Comparison of ENCODE assay signal across 1 cellular context in the genomic region with DNA sequence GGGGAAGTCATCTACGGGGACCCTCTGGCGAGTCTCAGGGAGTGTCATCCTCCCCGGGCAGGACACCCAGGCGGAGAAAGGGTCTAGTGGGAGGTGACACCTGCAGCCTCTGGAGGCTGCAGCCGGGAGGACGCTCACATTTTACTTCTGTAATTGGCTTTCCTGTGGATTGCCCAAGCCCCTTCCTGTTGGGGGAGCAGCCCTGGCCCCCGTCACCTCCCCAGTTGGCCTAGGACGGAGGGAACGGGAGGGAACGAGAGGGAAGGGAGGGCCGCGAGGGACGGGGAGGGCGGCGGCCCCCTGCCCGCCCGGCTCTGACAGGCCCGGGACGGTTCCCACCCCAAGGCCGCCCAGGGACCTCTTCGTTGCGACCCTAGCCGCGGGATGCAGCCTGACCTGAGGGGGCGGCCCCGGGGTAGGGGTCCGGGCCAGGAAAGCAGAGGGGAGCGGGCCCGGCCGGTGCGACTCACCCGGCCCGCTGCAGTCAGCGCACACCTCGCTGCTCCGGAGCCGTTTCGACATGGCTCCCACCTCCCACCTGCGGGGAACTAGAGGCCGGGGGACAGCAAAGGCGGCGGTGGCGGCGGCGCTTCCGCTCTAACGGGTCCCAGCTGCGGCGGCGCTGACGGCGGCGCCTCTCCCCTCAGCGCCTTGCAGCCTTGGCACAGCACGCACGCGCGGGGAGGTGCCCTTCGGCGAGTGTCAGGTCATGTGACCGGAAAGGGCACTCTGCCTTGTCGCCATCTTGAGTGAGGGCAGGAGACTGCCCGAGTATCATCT.
TF ChIP-seq lines count a peak whose summit lies in the region.

Gene GIT2, minus strand, starts transcription at position 666 of the 780 bp plus-strand sequence. Its CDS starts 144 bp downstream, at position 522.

TF ChIP-seq in HepG2, 621 proteins besides CTCF, POLR2A, EP300 and RAD21 (continued from another document and continues in another):
- TF ChIP-seq, protein P1, sequence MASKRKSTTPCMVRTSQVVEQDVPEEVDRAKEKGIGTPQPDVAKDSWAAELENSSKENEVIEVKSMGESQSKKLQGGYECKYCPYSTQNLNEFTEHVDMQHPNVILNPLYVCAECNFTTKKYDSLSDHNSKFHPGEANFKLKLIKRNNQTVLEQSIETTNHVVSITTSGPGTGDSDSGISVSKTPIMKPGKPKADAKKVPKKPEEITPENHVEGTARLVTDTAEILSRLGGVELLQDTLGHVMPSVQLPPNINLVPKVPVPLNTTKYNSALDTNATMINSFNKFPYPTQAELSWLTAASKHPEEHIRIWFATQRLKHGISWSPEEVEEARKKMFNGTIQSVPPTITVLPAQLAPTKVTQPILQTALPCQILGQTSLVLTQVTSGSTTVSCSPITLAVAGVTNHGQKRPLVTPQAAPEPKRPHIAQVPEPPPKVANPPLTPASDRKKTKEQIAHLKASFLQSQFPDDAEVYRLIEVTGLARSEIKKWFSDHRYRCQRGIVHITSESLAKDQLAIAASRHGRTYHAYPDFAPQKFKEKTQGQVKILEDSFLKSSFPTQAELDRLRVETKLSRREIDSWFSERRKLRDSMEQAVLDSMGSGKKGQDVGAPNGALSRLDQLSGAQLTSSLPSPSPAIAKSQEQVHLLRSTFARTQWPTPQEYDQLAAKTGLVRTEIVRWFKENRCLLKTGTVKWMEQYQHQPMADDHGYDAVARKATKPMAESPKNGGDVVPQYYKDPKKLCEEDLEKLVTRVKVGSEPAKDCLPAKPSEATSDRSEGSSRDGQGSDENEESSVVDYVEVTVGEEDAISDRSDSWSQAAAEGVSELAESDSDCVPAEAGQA (IDR thresholded peaks at IDR 0.05; ENCODE audit: low read depth) = peak; percentile 94
- TF ChIP-seq, protein P1 (CRISPR knock-in tag; IDR thresholded peaks at IDR 0.05; ENCODE audit: borderline replicate concordance) = no peak
- TF ChIP-seq, protein P2, sequence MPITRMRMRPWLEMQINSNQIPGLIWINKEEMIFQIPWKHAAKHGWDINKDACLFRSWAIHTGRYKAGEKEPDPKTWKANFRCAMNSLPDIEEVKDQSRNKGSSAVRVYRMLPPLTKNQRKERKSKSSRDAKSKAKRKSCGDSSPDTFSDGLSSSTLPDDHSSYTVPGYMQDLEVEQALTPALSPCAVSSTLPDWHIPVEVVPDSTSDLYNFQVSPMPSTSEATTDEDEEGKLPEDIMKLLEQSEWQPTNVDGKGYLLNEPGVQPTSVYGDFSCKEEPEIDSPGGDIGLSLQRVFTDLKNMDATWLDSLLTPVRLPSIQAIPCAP (CRISPR knock-in tag; IDR thresholded peaks at IDR 0.05; ENCODE audit: low read depth) = no peak
- TF ChIP-seq NAIF1 (CRISPR knock-in tag; IDR thresholded peaks at IDR 0.05; ENCODE audit: borderline replicate concordance) = no peak
- TF ChIP-seq ZNF552 (CRISPR knock-in tag; IDR thresholded peaks at IDR 0.05; ENCODE audit: borderline replicate concordance) = no peak
- peak; percentile 51; the same call in 1 of the 2 replicates for TF ChIP-seq ZNF772 (CRISPR knock-in tag; IDR thresholded peaks at IDR 0.05)
- no peak for TF ChIP-seq ZNF839 (CRISPR knock-in tag; IDR thresholded peaks at IDR 0.05; ENCODE audit: borderline replicate concordance)
- TF ChIP-seq FOSL2 (CRISPR knock-in tag; IDR thresholded peaks at IDR 0.05) = no peak; the same call in 1 of the 2 replicates
- 0 out of 2 replicates have a peak, but pooled peaks have one; percentile 45 for TF ChIP-seq ZNF274 (CRISPR knock-in tag; IDR thresholded peaks at IDR 0.05)
- TF ChIP-seq ZNF878 (CRISPR knock-in tag; IDR thresholded peaks at IDR 0.05) = no peak
- TF ChIP-seq REXO4 (CRISPR knock-in tag; IDR thresholded peaks at IDR 0.05; ENCODE audit: borderline replicate concordance) = no peak
- no peak for TF ChIP-seq TOE1 (CRISPR knock-in tag; IDR thresholded peaks at IDR 0.05)
- TF ChIP-seq TCF7L2 (IDR thresholded peaks at IDR 0.05; ENCODE audit: low read depth, low read length) = no peak
- no peak for TF ChIP-seq HNF4A (CRISPR knock-in tag; IDR thresholded peaks at IDR 0.05)
- no peak; the same call in 1 of the 2 replicates for TF ChIP-seq HBP1 (CRISPR knock-in tag; IDR thresholded peaks at IDR 0.05; ENCODE audit: low read depth)
- TF ChIP-seq NFATC3 (CRISPR knock-in tag; IDR thresholded peaks at IDR 0.05) = 0 out of 2 replicates have a peak, but pooled peaks have one; percentile 27
- TF ChIP-seq NR0B2 (CRISPR knock-in tag; IDR thresholded peaks at IDR 0.05) = peak; percentile 64; the same call in 1 of the 2 replicates
- no peak for TF ChIP-seq ZNF282 (IDR thresholded peaks at IDR 0.05; ENCODE audit: partially characterized antibody)
- TF ChIP-seq, protein P3, sequence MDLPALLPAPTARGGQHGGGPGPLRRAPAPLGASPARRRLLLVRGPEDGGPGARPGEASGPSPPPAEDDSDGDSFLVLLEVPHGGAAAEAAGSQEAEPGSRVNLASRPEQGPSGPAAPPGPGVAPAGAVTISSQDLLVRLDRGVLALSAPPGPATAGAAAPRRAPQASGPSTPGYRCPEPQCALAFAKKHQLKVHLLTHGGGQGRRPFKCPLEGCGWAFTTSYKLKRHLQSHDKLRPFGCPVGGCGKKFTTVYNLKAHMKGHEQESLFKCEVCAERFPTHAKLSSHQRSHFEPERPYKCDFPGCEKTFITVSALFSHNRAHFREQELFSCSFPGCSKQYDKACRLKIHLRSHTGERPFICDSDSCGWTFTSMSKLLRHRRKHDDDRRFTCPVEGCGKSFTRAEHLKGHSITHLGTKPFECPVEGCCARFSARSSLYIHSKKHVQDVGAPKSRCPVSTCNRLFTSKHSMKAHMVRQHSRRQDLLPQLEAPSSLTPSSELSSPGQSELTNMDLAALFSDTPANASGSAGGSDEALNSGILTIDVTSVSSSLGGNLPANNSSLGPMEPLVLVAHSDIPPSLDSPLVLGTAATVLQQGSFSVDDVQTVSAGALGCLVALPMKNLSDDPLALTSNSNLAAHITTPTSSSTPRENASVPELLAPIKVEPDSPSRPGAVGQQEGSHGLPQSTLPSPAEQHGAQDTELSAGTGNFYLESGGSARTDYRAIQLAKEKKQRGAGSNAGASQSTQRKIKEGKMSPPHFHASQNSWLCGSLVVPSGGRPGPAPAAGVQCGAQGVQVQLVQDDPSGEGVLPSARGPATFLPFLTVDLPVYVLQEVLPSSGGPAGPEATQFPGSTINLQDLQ (CRISPR knock-in tag; IDR thresholded peaks at IDR 0.05) = no peak
- TF ChIP-seq ZNF781 (CRISPR knock-in tag; IDR thresholded peaks at IDR 0.05; ENCODE audit: borderline replicate concordance, not compliant biosample characterization) = no peak
- peak; percentile 43; the same call in 1 of the 2 replicates for TF ChIP-seq ARHGAP35 (CRISPR knock-in tag; IDR thresholded peaks at IDR 0.05; ENCODE audit: borderline replicate concordance)
- peak; percentile 78 for TF ChIP-seq NR2C2 (CRISPR knock-in tag; IDR thresholded peaks at IDR 0.05; ENCODE audit: borderline replicate concordance)
- no peak for TF ChIP-seq HDAC6 (IDR thresholded peaks at IDR 0.05; ENCODE audit: low read depth, low read length)
- TF ChIP-seq TBX2 (CRISPR knock-in tag; IDR thresholded peaks at IDR 0.05; ENCODE audit: borderline replicate concordance) = peak; percentile 50; the same call in 1 of the 2 replicates
- TF ChIP-seq ZNF660 (CRISPR knock-in tag; IDR thresholded peaks at IDR 0.05; ENCODE audit: borderline replicate concordance, low read depth) = no peak
- 0 out of 2 replicates have a peak, but pooled peaks have one; percentile 8 for TF ChIP-seq ZNF331 (CRISPR knock-in tag; IDR thresholded peaks at IDR 0.05)
- TF ChIP-seq ZNF446 (CRISPR knock-in tag; IDR thresholded peaks at IDR 0.05) = no peak
- 0 out of 2 replicates have a peak, but pooled peaks have one; percentile 13 for TF ChIP-seq NFYB (CRISPR knock-in tag; IDR thresholded peaks at IDR 0.05)
- TF ChIP-seq HOXA9 (CRISPR knock-in tag; IDR thresholded peaks at IDR 0.05; ENCODE audit: borderline replicate concordance) = peak; percentile 76; the same call in 1 of the 2 replicates
- no peak for TF ChIP-seq ZNF577 (CRISPR knock-in tag; IDR thresholded peaks at IDR 0.05; ENCODE audit: borderline replicate concordance, low read depth)
- TF ChIP-seq SETDB1 (CRISPR knock-in tag; IDR thresholded peaks at IDR 0.05; ENCODE audit: borderline replicate concordance) = no peak
- TF ChIP-seq RFX1 (IDR thresholded peaks at IDR 0.05) = no peak
- no peak for TF ChIP-seq ZNF567 (CRISPR knock-in tag; IDR thresholded peaks at IDR 0.05; ENCODE audit: borderline replicate concordance)
- TF ChIP-seq ZNF407 (CRISPR knock-in tag; IDR thresholded peaks at IDR 0.05; ENCODE audit: not compliant biosample characterization) = peak; percentile 70
- TF ChIP-seq CENPX (CRISPR knock-in tag; IDR thresholded peaks at IDR 0.05) = no peak
- peak; percentile 71 for TF ChIP-seq ASH2L (IDR thresholded peaks at IDR 0.05; ENCODE audit: insufficient read length, low read depth, low read length)
- TF ChIP-seq NFE2L2 (IDR thresholded peaks at IDR 0.05; ENCODE audit: low read length) = no peak
- no peak; the same call in 1 of the 2 replicates for TF ChIP-seq SMC3 (IDR thresholded peaks at IDR 0.05; ENCODE audit: low read length)
- no peak for TF ChIP-seq JARID2 (CRISPR knock-in tag; IDR thresholded peaks at IDR 0.05; ENCODE audit: insufficient replicate concordance)
